Comparison of ENCODE assay signal across 36 cellular contexts in genomic region chr4:97412331-97412730, GRCh38.
DNase-seq lines count a peak whose midpoint lies in the region; ATAC-seq, FAIRE-seq and TF ChIP-seq lines count a peak whose summit lies in the region.
"Had no signal": no experiment of that assay in that cellular context is flagged by ENCODE, and none has a peak within 500 bp of the region (broad histone marks: within the 10 kb centered on the region; RNA-seq: fewer than 3 reads in every experiment).

No MANE protein-coding gene starts in this region.

- TF ChIP-seq EP300 in HepG2 (IDR thresholded peaks at IDR 0.05; ENCODE audit: low read depth in 2 of 2, low read length in 2 of 2) (no peak), HepG2 (CRISPR knock-in tag; IDR thresholded peaks at IDR 0.05; ENCODE audit: borderline replicate concordance) (no peak), H1 (IDR thresholded peaks at IDR 0.05; ENCODE audit: borderline replicate concordance in 1 of 2, low read depth in 2 of 2, low read length in 2 of 2) (no peak), stomach (IDR thresholded peaks at IDR 0.05) (no peak)

- H3K4me1 ChIP-seq in right lobe of liver (peaks cover 0 to 9% (median 3%) of the 10 kb centered on the region in 4 donors), HepG2 (ENCODE audit: insufficient read depth, low read length) (no peaks in the 10 kb centered on the region), DND-41 (ENCODE audit: insufficient read depth, low read length) (no peaks in the 10 kb centered on the region), H1 (replicated peaks in 1 of 4; ENCODE audit: control insufficient read depth in 3 of 4, insufficient read depth in 4 of 4, low read length in 3 of 4) (no peaks in the 10 kb centered on the region), stomach (no peaks in the 10 kb centered on the region)
- H3K4me1 ChIP-seq: A549; BLaER1; BLaER1 treated with 17β-estradiol and CSF1 and Interleukin-3, amounts not matched to agents 10 nM and 100 nM; Caco-2 had no signal

- no peaks in the 10 kb centered on the region for H3K27me3 Mint-ChIP-seq in mesothelial cell of epicardium (ENCODE audit: low read depth)
- H3K27me3 Mint-ChIP-seq: B cell; CD4-positive, alpha-beta memory T cell; CD4-positive, alpha-beta T cell; CD4-positive, CD25-positive, alpha-beta regulatory T cell; CD8-positive, alpha-beta memory T cell had no signal

- H3K4ac ChIP-seq in H1 (replicated peaks; ENCODE audit: insufficient read length, low read depth, low read length), result no peak overlapping the region

- peaks cover 32% of the 10 kb centered on the region for H3K9me3 Mint-ChIP-seq in mesothelial cell of epicardium

- H2BK12ac ChIP-seq in H1 (ENCODE audit: low read depth, low read length), result no peak overlapping the region

- no peak overlapping the region for H2BK120ac ChIP-seq in H1 (replicated peaks; ENCODE audit: low read depth, low read length)

- TF ChIP-seq POLR2A in right lobe of liver (IDR thresholded peaks at IDR 0.05) (no peak), HepG2 (IDR thresholded peaks at IDR 0.05; ENCODE audit: insufficient read depth in 1 of 2, low read depth in 2 of 2, low read length in 2 of 2) (no peak), H1 (IDR thresholded peaks at IDR 0.05; ENCODE audit: control extremely low read depth in 1 of 2, low read depth in 2 of 2, low read length in 2 of 2) (no peak), stomach (IDR thresholded peaks at IDR 0.05) (no peak)

- WGBS in right lobe of liver (ENCODE audit: insufficient coverage, low coverage, low lambda C conversion rate, missing lambda C conversion rate), result 9% methylated on average over 1 of the region's 1 CpG
- WGBS in HepG2 (ENCODE audit: low lambda C conversion rate), result 0% methylated on average over 1 of the region's 1 CpG
- WGBS in H1 (ENCODE audit: extremely low coverage in 1 of 2, insufficient coverage in 1 of 2, insufficient read length in 1 of 2, insufficient replicate concordance in 2 of 2, low coverage in 1 of 2, low lambda C conversion rate in 2 of 2, missing lambda C conversion rate in 1 of 2), 2 experiments, result 90% methylated on average over 1 of the region's 1 CpG; no CpG with 5 or more reads in 1 of the 2 experiments
- 65 to 82% (median 74%) methylated on average over 1 of the region's 1 CpG for WGBS in stomach, 5 donors

- H3K27me3 ChIP-seq in right lobe of liver (no peaks in the 10 kb centered on the region), HepG2 (ENCODE audit: control insufficient read depth in 1 of 2, insufficient read depth in 2 of 2, low read length in 2 of 2) (no peaks in the 10 kb centered on the region), DND-41 (ENCODE audit: insufficient read depth, low read length, poor library complexity) (no peaks in the 10 kb centered on the region), H1 (replicated peaks in 1 of 4; ENCODE audit: control insufficient read depth in 3 of 4, extremely low read depth in 1 of 4, insufficient read depth in 3 of 4, low read length in 3 of 4) (no peaks in the 10 kb centered on the region), stomach (no peaks in the 10 kb centered on the region)
- H3K27me3 ChIP-seq: BE2C; BLaER1; BLaER1 treated with 17β-estradiol and CSF1 and Interleukin-3, amounts not matched to agents 10 nM and 100 nM had no signal

- in situ Hi-C loops in HepG2 (cut with HindIII; ENCODE audit: extremely low pct_ligation_motif_present, low pct_unique_long_range_greater_than_20kb), result no loop called here

- no peak overlapping the region for H2BK15ac ChIP-seq in H1 (ENCODE audit: low read length)

- peak; percentile 71 to 90 (median 81) for ATAC-seq in right lobe of liver
- no peak for ATAC-seq in HepG2
- ATAC-seq in DND-41 (ENCODE audit: insufficient read depth, low read depth), result no peak
- ATAC-seq in left lobe of liver, result peak; percentile 96
- ATAC-seq: A549; CD8-positive, alpha-beta T cell had no signal

- H3K4me3 Mint-ChIP-seq in mesothelial cell of epicardium, result no peak overlapping the region
- H3K4me3 Mint-ChIP-seq: B cell; CD14-positive monocyte; CD4-positive, alpha-beta memory T cell; CD4-positive, alpha-beta T cell; CD4-positive, CD25-positive, alpha-beta regulatory T cell; CD8-positive, alpha-beta memory T cell; CD8-positive, alpha-beta T cell had no signal

- H2BK20ac ChIP-seq in H1 (ENCODE audit: low read length), result no peak overlapping the region

- no peaks in the 10 kb centered on the region for H3K79me1 ChIP-seq in H1 (ENCODE audit: low read depth, low read length)

- TF ChIP-seq CTCF in right lobe of liver (IDR thresholded peaks at IDR 0.05), result no peak
- TF ChIP-seq CTCF in HepG2 (CRISPR knock-in tag; IDR thresholded peaks at IDR 0.05), result no peak
- TF ChIP-seq CTCF in DND-41 (IDR thresholded peaks at IDR 0.05; ENCODE audit: borderline replicate concordance, extremely low read depth, low read length, poor library complexity, severe bottlenecking), result no peak
- TF ChIP-seq CTCF in H1 (IDR thresholded peaks at IDR 0.05; ENCODE audit: control extremely low read depth in 1 of 3, insufficient read depth in 1 of 3, low read depth in 1 of 3, low read length in 3 of 3), result no peak
- TF ChIP-seq CTCF in mesothelial cell of epicardium (IDR thresholded peaks at IDR 0.05; ENCODE audit: unreplicated experiment), result no peak
- TF ChIP-seq CTCF in stomach (IDR thresholded peaks at IDR 0.05), result no peak

- H3K18ac ChIP-seq in H1 (ENCODE audit: extremely low read depth, low read length), result no peak overlapping the region

- H3K9ac ChIP-seq in HepG2 (ENCODE audit: insufficient read depth, low read depth, low read length) (no peak overlapping the region), DND-41 (ENCODE audit: low read depth, low read length) (no peak overlapping the region), H1 (replicated peaks in 1 of 4; ENCODE audit: extremely low read depth in 1 of 4, low read depth in 3 of 4, low read length in 3 of 4) (no peak overlapping the region)
- H3K9ac ChIP-seq: BLaER1; BLaER1 treated with 17β-estradiol and CSF1 and Interleukin-3, amounts not matched to agents 10 nM and 100 nM had no signal

- no peak overlapping the region for H3K56ac ChIP-seq in H1 (replicated peaks; ENCODE audit: insufficient read length, low read depth, low read length)

- BruUV-seq in HepG2 (replicated peaks; lab: Mats Ljungman, UMichigan), result no TSS peak

- POLR2A ChIA-PET in HepG2 (lab: Yijun Ruan, JAX) (no interaction called here), H1 (lab: Charles Lee; ENCODE audit: partially characterized antibody) (no interaction called here)

- no peak overlapping the region for H2AK5ac ChIP-seq in H1 (ENCODE audit: low read depth, low read length)

- intact Hi-C loops in right lobe of liver (cut with DNase I), result no loop called here
- intact Hi-C loops in HepG2 (cut with micrococcal nuclease; ENCODE audit: unreplicated experiment), result no loop called here
- intact Hi-C loops in stomach (cut with DNase I; ENCODE audit: low total_unique reads), result no loop called here

- no peaks in the 10 kb centered on the region for H3K36me3 Mint-ChIP-seq in mesothelial cell of epicardium
- H3K36me3 Mint-ChIP-seq: CD14-positive monocyte; CD4-positive, alpha-beta memory T cell; CD4-positive, CD25-positive, alpha-beta regulatory T cell; CD8-positive, alpha-beta T cell had no signal

- H3K79me2 ChIP-seq in HepG2 (ENCODE audit: insufficient read depth, low read length), result no peaks in the 10 kb centered on the region
- H3K79me2 ChIP-seq in DND-41 (ENCODE audit: insufficient read depth, low read length), result no peaks in the 10 kb centered on the region
- no peaks in the 10 kb centered on the region for H3K79me2 ChIP-seq in H1 (ENCODE audit: control insufficient read depth in 1 of 2, insufficient read depth in 2 of 2, low read length in 2 of 2)

- no peak overlapping the region for H4K5ac ChIP-seq in H1 (ENCODE audit: insufficient read length, low read depth, low read length)

- H3K9me3 ChIP-seq in right lobe of liver, result no peaks in the 10 kb centered on the region
- peaks cover 86% of the 10 kb centered on the region for H3K9me3 ChIP-seq in HepG2 (ENCODE audit: low read length)
- H3K9me3 ChIP-seq in DND-41 (ENCODE audit: insufficient read depth, low read length, severe bottlenecking), result no peaks in the 10 kb centered on the region
- no peaks in the 10 kb centered on the region for H3K9me3 ChIP-seq in H1 (ENCODE audit: insufficient read depth in 2 of 2, low read depth in 1 of 2, low read length in 1 of 2)
- peaks cover 0 to 20% (median 3%) of the 10 kb centered on the region in 4 donors for H3K9me3 ChIP-seq in stomach
- H3K9me3 ChIP-seq: A549, BE2C, BLaER1, Caco-2 had no signal

- H3K4me2 ChIP-seq in HepG2 (ENCODE audit: low read depth, low read length) (no peak overlapping the region), DND-41 (ENCODE audit: insufficient read depth, low read length) (no peak overlapping the region), H1 (ENCODE audit: insufficient read depth in 1 of 2, low read depth in 2 of 2, low read length in 2 of 2) (no peak overlapping the region)
- H3K4me2 ChIP-seq: A549; BLaER1; BLaER1 treated with 17β-estradiol and CSF1 and Interleukin-3, amounts not matched to agents 10 nM and 100 nM had no signal

- no peak for FAIRE-seq in HepG2 (lab: Jason Lieb, UNC)
- FAIRE-seq in H1 (lab: Jason Lieb, UNC), result no peak
- FAIRE-seq: A204.1, A549, D721Med had no signal

- H3K27ac ChIP-seq in right lobe of liver, result no peak overlapping the region
- H3K27ac ChIP-seq in HepG2 (ENCODE audit: extremely low read length, insufficient read depth, low read length), result no peak overlapping the region
- no peak overlapping the region for H3K27ac ChIP-seq in DND-41 (ENCODE audit: low read length)
- H3K27ac ChIP-seq in H1 (ENCODE audit: low read depth, low read length), result no peak overlapping the region
- H3K27ac ChIP-seq in stomach, result no peak overlapping the region
- H3K27ac ChIP-seq: 22Rv1; A549; BLaER1; BLaER1 treated with 17β-estradiol and CSF1 and Interleukin-3, amounts not matched to agents 10 nM and 100 nM; C4-2B had no signal

- H3K14ac ChIP-seq in H1 (ENCODE audit: insufficient read length), result no peak overlapping the region

- H2BK5ac ChIP-seq in H1 (ENCODE audit: low read depth, low read length), result no peak overlapping the region

- CTCF ChIA-PET in HepG2 (lab: Yijun Ruan, JAX; ENCODE audit: low intra/inter-chr PET ratio, low total read pairs), result no interaction called here
- CTCF ChIA-PET in H1 (lab: Charles Lee; ENCODE audit: partially characterized antibody), result no interaction called here

- no peak overlapping the region for H3K4me3 ChIP-seq in right lobe of liver
- H3K4me3 ChIP-seq in HepG2 (replicated peaks in 1 of 3; ENCODE audit: insufficient read depth in 1 of 3, low read depth in 2 of 3, low read length in 3 of 3), result no peak overlapping the region
- H3K4me3 ChIP-seq in DND-41 (ENCODE audit: low read depth in 1 of 2, low read length in 2 of 2), result no peak overlapping the region
- no peak overlapping the region for H3K4me3 ChIP-seq in H1 (ENCODE audit: extremely low read depth in 1 of 4, insufficient read depth in 2 of 4, low read depth in 3 of 4, low read length in 4 of 4)
- no peak overlapping the region for H3K4me3 ChIP-seq in stomach
- H3K4me3 ChIP-seq: A549; BLaER1; BLaER1 treated with 17β-estradiol and CSF1 and Interleukin-3, amounts not matched to agents 10 nM and 100 nM had no signal

- peaks cover 7% of the 10 kb centered on the region for H3K4me1 Mint-ChIP-seq in mesothelial cell of epicardium
- H3K4me1 Mint-ChIP-seq: B cell; CD14-positive monocyte; CD4-positive, alpha-beta memory T cell; CD4-positive, CD25-positive, alpha-beta regulatory T cell; CD8-positive, alpha-beta memory T cell had no signal

- H3K23me2 ChIP-seq in H1 (ENCODE audit: low read depth, low read length), result no peaks in the 10 kb centered on the region

- H3K36me3 ChIP-seq in right lobe of liver (no peaks in the 10 kb centered on the region), HepG2 (replicated peaks in 1 of 2; ENCODE audit: control insufficient read depth in 1 of 2, insufficient read depth in 2 of 2, low read length in 2 of 2) (no peaks in the 10 kb centered on the region), DND-41 (ENCODE audit: insufficient read depth, low read length) (no peaks in the 10 kb centered on the region), H1 (ENCODE audit: control insufficient read depth in 2 of 4, insufficient read depth in 4 of 4, low read length in 3 of 4) (no peaks in the 10 kb centered on the region), stomach (no peaks in the 10 kb centered on the region)
- H3K36me3 ChIP-seq: BE2C; BLaER1; BLaER1 treated with 17β-estradiol and CSF1 and Interleukin-3, amounts not matched to agents 10 nM and 100 nM had no signal

- no peak overlapping the region for H4K91ac ChIP-seq in H1 (replicated peaks; ENCODE audit: insufficient read length, low read length)

- no peak overlapping the region for H3K23ac ChIP-seq in H1 (ENCODE audit: insufficient read length)

- no peak overlapping the region for H3K27ac Mint-ChIP-seq in mesothelial cell of epicardium
- H3K27ac Mint-ChIP-seq: B cell; CD14-positive monocyte; CD4-positive, alpha-beta memory T cell; CD4-positive, alpha-beta T cell; CD4-positive, CD25-positive, alpha-beta regulatory T cell; CD8-positive, alpha-beta memory T cell; CD8-positive, alpha-beta T cell had no signal

- TF ChIP-seq RAD21 in HepG2 (CRISPR knock-in tag; IDR thresholded peaks at IDR 0.05), result no peak
- no peak for TF ChIP-seq RAD21 in H1 (IDR thresholded peaks at IDR 0.05 in 1 of 2, conservative IDR thresholded peaks at IDR 0.05 in 1 of 2; ENCODE audit: low read depth in 2 of 2, low read length in 2 of 2)

- H4K20me1 ChIP-seq in HepG2 (ENCODE audit: insufficient read depth, low read length) (no peaks in the 10 kb centered on the region), DND-41 (ENCODE audit: insufficient read depth, low read length) (no peaks in the 10 kb centered on the region), H1 (replicated peaks in 1 of 2; ENCODE audit: control insufficient read depth in 1 of 2, insufficient read depth in 2 of 2, low read length in 2 of 2) (no peaks in the 10 kb centered on the region)
- H4K20me1 ChIP-seq: BLaER1; BLaER1 treated with 17β-estradiol and CSF1 and Interleukin-3, amounts not matched to agents 10 nM and 100 nM had no signal

- DNase-seq in right lobe of liver (no peak), HepG2 (ENCODE audit: low spot score) (no peak), DND-41 (no peak), H1 (ENCODE audit: low read depth in 1 of 2, low spot score in 2 of 2) (no peak), left lobe of liver (ENCODE audit: low spot score) (no peak), SW480 (ENCODE audit: low spot score) (no peak), mesothelial cell of epicardium (ENCODE audit: low spot score in 2 of 2, unreplicated experiment in 2 of 2) (no peak), stomach (no peak)
- DNase-seq: 8988T; ACHN; AML-193; BE2C; C1 segment of cervical spinal cord; Caco-2; Calu3; CD4-positive, alpha-beta memory T cell; CD4-positive, alpha-beta T cell; CD4-positive, CD25-positive, alpha-beta regulatory T cell; CD8-positive, alpha-beta memory T cell; CD8-positive, alpha-beta T cell; COR-L47; DMS 273 treated with DMSO at 0.1 percent for 48 hours; DMS153; DMS53; DMS79; DMS79 treated with DMSO at 0.1 percent for 48 hours; EL had no signal

- H2AFZ ChIP-seq in HepG2 (ENCODE audit: low read length) (no peak overlapping the region), DND-41 (ENCODE audit: low read depth, low read length) (peak overlapping the region; percentile 10; the same call in 1 of the 2 replicates), H1 (ENCODE audit: low read length) (peak overlapping the region; percentile 76; the same call in 1 of the 2 replicates)

- H4K8ac ChIP-seq in H1 (ENCODE audit: extremely low read depth, insufficient read depth, low read length), result no peak overlapping the region

Comparison
In these comparisons a context has a peak if more than half of its experiments do, and no peak if none do; other contexts are left out.
1. ATAC-seq: peak in right lobe of liver (4 of 4) and left lobe of liver (single experiment); none in HepG2 (single experiment) and DND-41 (single experiment).